ENCODE assay signal across 8 cellular contexts in the genomic region with DNA sequence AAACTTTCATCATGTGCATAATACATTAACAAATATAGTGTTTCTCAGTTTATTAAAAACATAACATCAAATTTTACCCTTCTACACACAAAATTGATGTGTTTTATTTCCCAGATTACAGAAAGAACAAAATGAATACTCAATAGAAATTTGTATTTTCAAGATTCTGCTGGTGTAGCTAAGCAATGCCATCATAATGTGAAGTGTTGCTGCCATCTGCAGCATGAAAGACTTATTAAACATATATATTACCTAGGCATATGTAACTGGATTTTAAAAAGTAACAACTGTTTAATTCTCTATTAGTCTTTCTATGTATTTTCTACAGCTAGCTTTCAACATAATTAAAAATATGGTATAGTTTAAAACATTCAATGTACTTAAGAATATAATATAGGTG.
DNase-seq lines count a peak whose midpoint lies in the region; ATAC-seq and TF ChIP-seq lines count a peak whose summit lies in the region.

No MANE protein-coding gene starts in this region.

- ATAC-seq in GM21390 (IDR thresholded peaks at IDR 0.05; ENCODE audit: unreplicated experiment) = peak; percentile 66

- H4K20me1 ChIP-seq in MM.1S (ENCODE audit: insufficient read depth, low read length) = no peaks in the 10 kb centered on the region

- H3K36me3 ChIP-seq in MM.1S (replicated peaks; ENCODE audit: insufficient read depth, low read length) = no peaks in the 10 kb centered on the region

- TF ChIP-seq CTCF in MM.1S (IDR thresholded peaks at IDR 0.05; ENCODE audit: low read length) = peak; percentile 33

- DNase-seq in SKM-1 treated with dmso at 0.1 percent for 144 hours (lab: John Stamatoyannopoulos, UW; ENCODE audit: unreplicated experiment) (peak; percentile 39), SKM-1 (lab: John Stamatoyannopoulos, UW; ENCODE audit: unreplicated experiment) (no peak), MM.1S (peak; percentile 44), glomerular visceral epithelial cell (ENCODE audit: extremely low spot score) (peak; percentile 53), hepatic stellate cell (ENCODE audit: low spot score) (no peak)
- peak; percentile 20 for DNase-seq in activated CD4-positive, alpha-beta T cell treated with anti-CD3 and anti-CD28 coated beads, Interleukin-2, amount 50 U/mL, for 1 hour
- peak; percentile 12 for DNase-seq in stimulated activated CD4-positive, alpha-beta T cell treated with anti-CD3 and anti-CD28 coated beads, Interleukin-2, amount 100 ng/mL, for 4 hours (ENCODE audit: low read depth)

- no peak overlapping the region for H3K4me2 ChIP-seq in MM.1S (ENCODE audit: low read depth, low read length)

- no peak overlapping the region for H3K4me3 ChIP-seq in MM.1S (ENCODE audit: low read length)

- H2AFZ ChIP-seq in MM.1S (ENCODE audit: low read length) = no peak overlapping the region

- H3K9me3 ChIP-seq in MM.1S (replicated peaks; ENCODE audit: insufficient read depth, low read length) = no peaks in the 10 kb centered on the region

- no peak overlapping the region for H3K27ac ChIP-seq in MM.1S (ENCODE audit: low read length)

- no peaks in the 10 kb centered on the region for H3K27me3 ChIP-seq in MM.1S (replicated peaks; ENCODE audit: insufficient read depth, low read length)

- H3K4me1 ChIP-seq in MM.1S (ENCODE audit: low read length) = no peaks in the 10 kb centered on the region

- no peak overlapping the region for H3K9ac ChIP-seq in MM.1S (ENCODE audit: low read length)

- H3K9me2 ChIP-seq in MM.1S (replicated peaks; ENCODE audit: insufficient read depth, low read length) = no peaks in the 10 kb centered on the region

- no peaks in the 10 kb centered on the region for H3F3A ChIP-seq in MM.1S (ENCODE audit: insufficient read depth, low read length)

- no peaks in the 10 kb centered on the region for H3K79me2 ChIP-seq in MM.1S (ENCODE audit: low read length)

Comparison
In these comparisons a context has a peak if more than half of its experiments do, and no peak if none do; other contexts are left out.
1. DNase-seq: peak in SKM-1 treated with dmso at 0.1 percent for 144 hours (single experiment), MM.1S (single experiment), activated CD4-positive, alpha-beta T cell treated with anti-CD3 and anti-CD28 coated beads, Interleukin-2, amount 50 U/mL, for 1 hour (single experiment), glomerular visceral epithelial cell (single experiment) and stimulated activated CD4-positive, alpha-beta T cell treated with anti-CD3 and anti-CD28 coated beads, Interleukin-2, amount 100 ng/mL, for 4 hours (single experiment); none in SKM-1 (single experiment) and hepatic stellate cell (single experiment).